Comparison of ENCODE assay signal across 25 cellular contexts in the genomic region with DNA sequence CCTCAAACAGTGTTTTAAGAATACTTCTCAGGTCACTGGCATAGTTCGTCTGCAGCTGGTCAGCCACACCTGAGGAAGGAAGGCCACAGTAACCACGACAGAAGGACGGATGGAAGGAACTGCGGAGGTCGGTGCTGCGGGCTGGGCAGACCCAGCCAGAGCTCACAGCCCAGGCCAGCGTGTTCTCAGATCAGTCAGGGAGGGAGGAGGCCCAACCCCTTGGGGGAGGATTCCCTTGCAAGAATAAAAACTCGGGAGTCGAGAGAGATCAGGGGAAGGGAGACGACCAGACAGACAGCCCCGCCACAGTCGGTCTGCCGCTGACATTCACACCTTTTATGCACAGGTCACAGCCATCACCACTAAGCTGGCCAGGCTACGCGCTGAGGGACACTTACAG.
"Had no signal": no experiment of that assay in that cellular context is flagged by ENCODE, and none has a peak within 500 bp of the region (broad histone marks: within the 10 kb centered on the region; RNA-seq: fewer than 3 reads in every experiment).

No MANE protein-coding gene starts in this region.

- H3K4me1 Mint-ChIP-seq: activated CD4-positive, alpha-beta T cell treated with anti-CD3 and anti-CD28 coated beads for 36 hours; activated naive CD8-positive, alpha-beta T cell treated with anti-CD3 and anti-CD28 coated beads, Interleukin-2, amount 10 ng/mL, durations not matched to agents 7 days and 5 days had no signal

- H3K27ac ChIP-seq: adrenal gland, breast epithelium, KMS-11, VCaP had no signal

- H3K9me3 ChIP-seq: adrenal gland, breast epithelium, MG63 had no signal

- H3K9ac ChIP-seq: KMS-11 had no signal

- H3K27ac Mint-ChIP-seq: activated CD4-positive, alpha-beta T cell treated with anti-CD3 and anti-CD28 coated beads for 36 hours; activated CD8-positive, alpha-beta T cell treated with anti-CD3 and anti-CD28 coated beads for 36 hours; activated naive CD8-positive, alpha-beta T cell treated with anti-CD3 and anti-CD28 coated beads, Interleukin-2, amount 10 ng/mL, durations not matched to agents 7 days and 5 days; activated T-cell treated with anti-CD3 and anti-CD28 coated beads, Interleukin-2, amount 50 U/mL, for 72 hours; activated T-helper 2 cell treated with anti-CD3 and anti-CD28 coated beads, Interferon-gamma antibody, Interleukin-2, Interleukin-4, amounts not matched to agents 10 μg/mL and 5 μg/mL and 100 μg/mL, durations not matched to agents 14 hours and 24 hours and 36 hours had no signal

- H3K4me3 ChIP-seq: adrenal gland, breast epithelium, MG63 had no signal

- H3K4me1 ChIP-seq: breast epithelium had no signal

- H3K4me2 ChIP-seq: KMS-11 had no signal

- H3K9me3 Mint-ChIP-seq: activated CD8-positive, alpha-beta T cell treated with anti-CD3 and anti-CD28 coated beads for 36 hours; activated naive CD8-positive, alpha-beta T cell treated with anti-CD3 and anti-CD28 coated beads, Interleukin-2, amount 10 ng/mL, durations not matched to agents 7 days and 5 days; activated T-cell treated with anti-CD3 and anti-CD28 coated beads, Interleukin-2, amount 50 U/mL, for 72 hours; activated T-helper 2 cell treated with anti-CD3 and anti-CD28 coated beads, Interferon-gamma antibody, Interleukin-2, Interleukin-4, amounts not matched to agents 10 μg/mL and 5 μg/mL and 100 μg/mL, durations not matched to agents 14 hours and 24 hours and 36 hours had no signal

- H3K36me3 Mint-ChIP-seq: activated naive CD8-positive, alpha-beta T cell treated with anti-CD3 and anti-CD28 coated beads, Interleukin-2, amount 10 ng/mL, durations not matched to agents 7 days and 5 days had no signal

- H3K27me3 Mint-ChIP-seq: activated CD4-positive, alpha-beta T cell treated with anti-CD3 and anti-CD28 coated beads for 36 hours; activated CD8-positive, alpha-beta T cell treated with anti-CD3 and anti-CD28 coated beads for 36 hours; activated naive CD8-positive, alpha-beta T cell treated with anti-CD3 and anti-CD28 coated beads, Interleukin-2, amount 10 ng/mL, durations not matched to agents 7 days and 5 days; T-helper 17 cell had no signal

- DNase-seq: activated CD4-positive, alpha-beta T cell treated with anti-CD3 and anti-CD28 coated beads for 36 hours; activated CD4-positive, alpha-beta T cell treated with anti-CD3 and anti-CD28 coated beads, Interleukin-2, amount 50 U/mL, for 1 hour; activated CD8-positive, alpha-beta memory T cell treated with anti-CD3 and anti-CD28 coated beads, Interleukin-2, amount 50 U/mL, for 4 hours; activated CD8-positive, alpha-beta T cell treated with anti-CD3 and anti-CD28 coated beads for 36 hours; activated naive CD4-positive, alpha-beta T cell treated with anti-CD3 and anti-CD28 coated beads, Interleukin-2, amount 50 U/mL, for 16 hours; activated naive CD8-positive, alpha-beta T cell treated with anti-CD3 and anti-CD28 coated beads, Interleukin-2, amount 10 ng/mL, durations not matched to agents 7 days and 5 days; activated T-cell treated with anti-CD3 and anti-CD28 coated beads, Interleukin-2, amount 50 U/mL, for 72 hours; adrenal gland; caudate nucleus; MG63; NCI-H1105; NCI-H1436; NCI-H1694 treated with DMSO at 0.1 percent for 48 hours; NCI-H2029 treated with DMSO at 0.1 percent for 48 hours; NCI-H345; NCI-H510A; NCI-H69; PC-3; SIG-M5; T-helper 17 cell; T-helper 9 cell had no signal

- H3K36me3 ChIP-seq: adrenal gland, breast epithelium, MG63 had no signal

- H3K27me3 ChIP-seq: adrenal gland, breast epithelium, MG63 had no signal

- H3K4me3 Mint-ChIP-seq: activated CD4-positive, alpha-beta T cell treated with anti-CD3 and anti-CD28 coated beads for 36 hours; activated CD8-positive, alpha-beta T cell treated with anti-CD3 and anti-CD28 coated beads for 36 hours; activated naive CD8-positive, alpha-beta T cell treated with anti-CD3 and anti-CD28 coated beads, Interleukin-2, amount 10 ng/mL, durations not matched to agents 7 days and 5 days; activated T-cell treated with anti-CD3 and anti-CD28 coated beads, Interleukin-2, amount 50 U/mL, for 72 hours; T-helper 17 cell had no signal
